ENCODE assay signal across 24 cellular contexts in the genomic region with DNA sequence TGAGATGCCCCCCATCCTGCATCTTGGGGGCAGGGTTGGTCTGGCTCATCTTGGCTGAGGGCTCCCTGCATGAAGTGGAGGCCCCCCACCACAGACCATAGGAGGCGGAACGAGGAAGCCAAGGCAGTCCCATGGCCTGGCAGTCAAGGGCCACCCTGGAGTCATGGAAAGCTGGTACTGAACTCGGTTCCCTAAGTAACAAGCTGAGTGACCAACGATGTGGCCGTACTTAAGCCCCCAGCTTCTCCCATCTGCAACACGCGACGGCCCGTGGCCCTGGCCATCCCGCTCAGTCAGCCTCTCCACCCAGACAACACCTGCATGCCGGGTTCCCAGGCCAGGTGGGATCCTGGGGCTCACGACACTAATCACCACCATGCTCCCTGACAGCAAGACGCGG.
"Had no signal": no experiment of that assay in that cellular context is flagged by ENCODE, and none has a peak within 500 bp of the region (broad histone marks: within the 10 kb centered on the region; RNA-seq: fewer than 3 reads in every experiment).

No MANE protein-coding gene starts in this region.

- DNase-seq: cortex of kidney; effector memory CD8-positive, alpha-beta T cell; gastrocnemius medialis; hippocampal formation; immature natural killer cell; islet precursor cell; mesenchymal stem cell; naive B cell; stimulated activated CD4-positive, alpha-beta T cell treated with anti-CD3 and anti-CD28 coated beads, Interleukin-2, amount 100 ng/mL, for 24 hours; stimulated activated CD4-positive, alpha-beta T cell treated with anti-CD3 and anti-CD28 coated beads, Interleukin-4, amount 100 ng/mL, for 24 hours; stimulated activated naive CD4-positive, alpha-beta T cell treated with Interleukin-2 at 50 U/mL for 16 hours; thyroid gland; trophoblast cell had no signal

- H3K4me1 Mint-ChIP-seq: stimulated activated effector memory CD8-positive, alpha-beta T cell treated with anti-CD3 and anti-CD28 coated beads, Interleukin-12 subunit alpha, Interleukin-12 subunit beta, amount 100 ng/mL, for 72 hours had no signal

- H3K27ac ChIP-seq: neutrophil, parathyroid adenoma, thyroid gland, vagina had no signal

- H3K4me3 ChIP-seq: gastrocnemius medialis, heart left ventricle, mucosa of descending colon, smooth muscle cell, stomach, thyroid gland, vagina had no signal

- H3K4me3 Mint-ChIP-seq: effector memory CD8-positive, alpha-beta T cell; immature natural killer cell; mesothelial cell of epicardium; naive B cell; stimulated activated effector memory CD8-positive, alpha-beta T cell treated with anti-CD3 and anti-CD28 coated beads, Interleukin-12 subunit alpha, Interleukin-12 subunit beta, amount 100 ng/mL, for 72 hours had no signal

- H3K9me3 ChIP-seq: gastrocnemius medialis, heart left ventricle, mucosa of descending colon, neutrophil, stomach, thyroid gland, vagina had no signal

- ATAC-seq: effector memory CD8-positive, alpha-beta T cell; gastrocnemius medialis; heart left ventricle; sciatic nerve; stimulated activated effector memory CD8-positive, alpha-beta T cell treated with anti-CD3 and anti-CD28 coated beads, Interleukin-12 subunit alpha, Interleukin-12 subunit beta, amount 100 ng/mL, for 72 hours had no signal

- H3K27me3 Mint-ChIP-seq: effector memory CD8-positive, alpha-beta T cell; naive B cell; progenitor cell of endocrine pancreas had no signal

- H3K27ac Mint-ChIP-seq: effector memory CD8-positive, alpha-beta T cell; immature natural killer cell; mesothelial cell of epicardium; naive B cell; progenitor cell of endocrine pancreas; stimulated activated effector memory CD8-positive, alpha-beta T cell treated with anti-CD3 and anti-CD28 coated beads, Interleukin-12 subunit alpha, Interleukin-12 subunit beta, amount 100 ng/mL, for 72 hours had no signal

- H3K9me3 Mint-ChIP-seq: effector memory CD8-positive, alpha-beta T cell; immature natural killer cell; mesothelial cell of epicardium; naive B cell; stimulated activated effector memory CD8-positive, alpha-beta T cell treated with anti-CD3 and anti-CD28 coated beads, Interleukin-12 subunit alpha, Interleukin-12 subunit beta, amount 100 ng/mL, for 72 hours had no signal

- H3K27me3 ChIP-seq: gastrocnemius medialis, heart left ventricle, neutrophil, stomach, thyroid gland, vagina had no signal
